Comparison of ENCODE assay signal across 18 cellular contexts in genomic region chr12:39592295-39592694, GRCh38. TPM values are rescaled to one million over a fixed set of nuclear protein-coding genes. Genes with fewer than 3 reads are reported as not detected.
DNase-seq lines count a peak whose midpoint lies in the region; ATAC-seq, FAIRE-seq and TF ChIP-seq lines count a peak whose summit lies in the region.
"Had no signal": no experiment of that assay in that cellular context is flagged by ENCODE, and none has a peak within 500 bp of the region (broad histone marks: within the 10 kb centered on the region; RNA-seq: fewer than 3 reads in every experiment).

No MANE protein-coding gene starts in this region.

- TF ChIP-seq RAD21 in HepG2 (CRISPR knock-in tag; IDR thresholded peaks at IDR 0.05) = no peak

- no peaks in the 10 kb centered on the region for H3K27me3 Mint-ChIP-seq in activated naive CD8-positive, alpha-beta T cell
- H3K27me3 Mint-ChIP-seq in activated naive CD8-positive, alpha-beta T cell treated with anti-CD3 and anti-CD28 coated beads, Interleukin-2, amount 50 U/mL, for 24 hours = no peaks in the 10 kb centered on the region
- H3K27me3 Mint-ChIP-seq in activated naive CD4-positive, alpha-beta T cell treated with anti-CD3 and anti-CD28 coated beads for 36 hours (ENCODE audit: low read depth) = no peaks in the 10 kb centered on the region

- in situ Hi-C loops in HepG2 (cut with HindIII; ENCODE audit: extremely low pct_ligation_motif_present, low pct_unique_long_range_greater_than_20kb) = loop anchor here (25.0 kb wide), 1 partner anchor 520 kb away; the partner anchor contains the start of gene SLC2A13

- no peak overlapping the region for H2AFZ ChIP-seq in HepG2 (ENCODE audit: low read length)

- no peak for DNase-seq in activated naive CD8-positive, alpha-beta T cell treated with anti-CD3 and anti-CD28 coated beads, Interleukin-2, amount 50 U/mL, for 24 hours
- DNase-seq in RWPE2 (ENCODE audit: low spot score) (no peak), HepG2 (ENCODE audit: low spot score) (peak; percentile 57), GM19240 (ENCODE audit: insufficient read length, low spot score) (no peak)
- no peak for DNase-seq in stimulated activated effector memory CD8-positive, alpha-beta T cell treated with anti-CD3 and anti-CD28 coated beads, Interleukin-12 subunit alpha, Interleukin-12 subunit beta, amount 100 ng/mL, for 72 hours (ENCODE audit: low spot score in 2 of 2)
- no peak for DNase-seq in activated naive CD4-positive, alpha-beta T cell treated with anti-CD3 and anti-CD28 coated beads for 36 hours
- DNase-seq: COR-L47, EL, H9, NCI-H146, NCI-H2081 treated with DMSO at 0.1 percent for 48 hours, NCI-H510A treated with DMSO at 0.1 percent for 48 hours, NCI-H82 had no signal

- CTCF ChIA-PET in HepG2 (lab: Yijun Ruan, JAX; ENCODE audit: low intra/inter-chr PET ratio, low total read pairs) = no interaction called here
- CTCF ChIA-PET in activated naive CD4-positive, alpha-beta T cell treated with anti-CD3 and anti-CD28 coated beads for 36 hours (lab: Charles Lee) = interaction anchor here (0.9 to 2.5 kb wide), 2 partner anchors 13 to 27 kb away, joined by 5 to 11 read pairs; partner anchors contain the start of gene ABCD2

- H3K4me3 Mint-ChIP-seq in activated naive CD8-positive, alpha-beta T cell = no peak overlapping the region
- no peak overlapping the region for H3K4me3 Mint-ChIP-seq in activated naive CD8-positive, alpha-beta T cell treated with anti-CD3 and anti-CD28 coated beads, Interleukin-2, amount 50 U/mL, for 24 hours
- no peak overlapping the region for H3K4me3 Mint-ChIP-seq in stimulated activated effector memory CD8-positive, alpha-beta T cell treated with anti-CD3 and anti-CD28 coated beads, Interleukin-12 subunit alpha, Interleukin-12 subunit beta, amount 100 ng/mL, for 72 hours
- no peak overlapping the region for H3K4me3 Mint-ChIP-seq in activated naive CD4-positive, alpha-beta T cell treated with anti-CD3 and anti-CD28 coated beads for 36 hours
- H3K4me3 Mint-ChIP-seq: H9 had no signal

- no peaks in the 10 kb centered on the region for H3K9me3 ChIP-seq in RWPE2 (ENCODE audit: severe bottlenecking)
- no peaks in the 10 kb centered on the region for H3K9me3 ChIP-seq in HepG2 (ENCODE audit: low read length)
- H3K9me3 ChIP-seq: BLaER1 had no signal

- H3K27ac Mint-ChIP-seq in activated naive CD8-positive, alpha-beta T cell = peak overlapping the region; percentile 50
- H3K27ac Mint-ChIP-seq in activated naive CD8-positive, alpha-beta T cell treated with anti-CD3 and anti-CD28 coated beads, Interleukin-2, amount 50 U/mL, for 24 hours = no peak overlapping the region
- no peak overlapping the region for H3K27ac Mint-ChIP-seq in stimulated activated effector memory CD8-positive, alpha-beta T cell treated with anti-CD3 and anti-CD28 coated beads, Interleukin-12 subunit alpha, Interleukin-12 subunit beta, amount 100 ng/mL, for 72 hours
- no peak overlapping the region for H3K27ac Mint-ChIP-seq in activated naive CD4-positive, alpha-beta T cell treated with anti-CD3 and anti-CD28 coated beads for 36 hours
- H3K27ac Mint-ChIP-seq: H9 had no signal

- H3K27me3 ChIP-seq in RWPE2 (ENCODE audit: insufficient read depth, poor library complexity, severe bottlenecking) (no peaks in the 10 kb centered on the region), HepG2 (ENCODE audit: control insufficient read depth in 1 of 2, insufficient read depth in 2 of 2, low read length in 2 of 2) (no peaks in the 10 kb centered on the region)
- H3K27me3 ChIP-seq: BLaER1 had no signal

- ATAC-seq in activated naive CD8-positive, alpha-beta T cell treated with anti-CD3 and anti-CD28 coated beads, Interleukin-2, amount 50 U/mL, for 24 hours = no peak
- ATAC-seq in RWPE2 (ENCODE audit: low read depth) = peak; percentile 45; the same call in 1 of the 3 replicates
- peak; percentile 97 for ATAC-seq in HepG2
- peak; percentile 67 for ATAC-seq in stimulated activated effector memory CD8-positive, alpha-beta T cell treated with anti-CD3 and anti-CD28 coated beads, Interleukin-12 subunit alpha, Interleukin-12 subunit beta, amount 100 ng/mL, for 72 hours
- no peak for ATAC-seq in GM19035 (IDR thresholded peaks at IDR 0.05; ENCODE audit: unreplicated experiment)

- intact Hi-C loops in HepG2 (cut with micrococcal nuclease; ENCODE audit: unreplicated experiment) = no loop called here
- intact Hi-C loops in activated naive CD4-positive, alpha-beta T cell treated with anti-CD3 and anti-CD28 coated beads for 36 hours (cut with micrococcal nuclease) = no loop called here

- H3K4me1 Mint-ChIP-seq in activated naive CD8-positive, alpha-beta T cell (ENCODE audit: low read depth) = peaks cover 20% of the 10 kb centered on the region
- peaks cover 8% of the 10 kb centered on the region for H3K4me1 Mint-ChIP-seq in activated naive CD8-positive, alpha-beta T cell treated with anti-CD3 and anti-CD28 coated beads, Interleukin-2, amount 50 U/mL, for 24 hours
- no peaks in the 10 kb centered on the region for H3K4me1 Mint-ChIP-seq in stimulated activated effector memory CD8-positive, alpha-beta T cell treated with anti-CD3 and anti-CD28 coated beads, Interleukin-12 subunit alpha, Interleukin-12 subunit beta, amount 100 ng/mL, for 72 hours
- peaks cover 27% of the 10 kb centered on the region for H3K4me1 Mint-ChIP-seq in activated naive CD4-positive, alpha-beta T cell treated with anti-CD3 and anti-CD28 coated beads for 36 hours (ENCODE audit: low read depth)
- H3K4me1 Mint-ChIP-seq: H9 had no signal

- no peak overlapping the region for H3K9ac ChIP-seq in HepG2 (ENCODE audit: insufficient read depth, low read depth, low read length)
- H3K9ac ChIP-seq: BLaER1 had no signal

- FAIRE-seq in HepG2 (lab: Jason Lieb, UNC) = no peak
- FAIRE-seq: HTR-8/SVneo had no signal

- H3K4me3 ChIP-seq in RWPE2 (ENCODE audit: severe bottlenecking) = no peak overlapping the region
- H3K4me3 ChIP-seq in HepG2 (replicated peaks in 1 of 3; ENCODE audit: insufficient read depth in 1 of 3, low read depth in 2 of 3, low read length in 3 of 3) = no peak overlapping the region
- H3K4me3 ChIP-seq: BLaER1 had no signal

- BruUV-seq in HepG2 (replicated peaks; lab: Mats Ljungman, UMichigan) = no TSS peak

- H3K27ac ChIP-seq in RWPE2 (ENCODE audit: poor library complexity, severe bottlenecking) (no peak overlapping the region), HepG2 (ENCODE audit: extremely low read length, insufficient read depth, low read length) (no peak overlapping the region)
- H3K27ac ChIP-seq: BLaER1 had no signal

- H3K4me1 ChIP-seq in RWPE2 (ENCODE audit: insufficient read depth, poor library complexity, severe bottlenecking) (no peaks in the 10 kb centered on the region), HepG2 (ENCODE audit: insufficient read depth, low read length) (peaks cover 12% of the 10 kb centered on the region)

- H3K9me3 Mint-ChIP-seq in activated naive CD8-positive, alpha-beta T cell (ENCODE audit: low read depth) = no peaks in the 10 kb centered on the region
- H3K9me3 Mint-ChIP-seq in activated naive CD8-positive, alpha-beta T cell treated with anti-CD3 and anti-CD28 coated beads, Interleukin-2, amount 50 U/mL, for 24 hours = no peaks in the 10 kb centered on the region
- no peaks in the 10 kb centered on the region for H3K9me3 Mint-ChIP-seq in stimulated activated effector memory CD8-positive, alpha-beta T cell treated with anti-CD3 and anti-CD28 coated beads, Interleukin-12 subunit alpha, Interleukin-12 subunit beta, amount 100 ng/mL, for 72 hours
- H3K9me3 Mint-ChIP-seq in activated naive CD4-positive, alpha-beta T cell treated with anti-CD3 and anti-CD28 coated beads for 36 hours = no peaks in the 10 kb centered on the region

- H4K20me1 ChIP-seq in HepG2 (ENCODE audit: insufficient read depth, low read length) = no peaks in the 10 kb centered on the region
- H4K20me1 ChIP-seq: BLaER1 had no signal

- POLR2A ChIA-PET in HepG2 (lab: Yijun Ruan, JAX) = no interaction called here

- no peak overlapping the region for H3K4me2 ChIP-seq in HepG2 (ENCODE audit: low read depth, low read length)
- H3K4me2 ChIP-seq: BLaER1 had no signal

- H3K36me3 Mint-ChIP-seq in activated naive CD8-positive, alpha-beta T cell = peaks cover 7% of the 10 kb centered on the region
- no peaks in the 10 kb centered on the region for H3K36me3 Mint-ChIP-seq in activated naive CD8-positive, alpha-beta T cell treated with anti-CD3 and anti-CD28 coated beads, Interleukin-2, amount 50 U/mL, for 24 hours (ENCODE audit: low read depth)
- peaks cover 12% of the 10 kb centered on the region for H3K36me3 Mint-ChIP-seq in stimulated activated effector memory CD8-positive, alpha-beta T cell treated with anti-CD3 and anti-CD28 coated beads, Interleukin-12 subunit alpha, Interleukin-12 subunit beta, amount 100 ng/mL, for 72 hours
- peaks cover 4% of the 10 kb centered on the region for H3K36me3 Mint-ChIP-seq in activated naive CD4-positive, alpha-beta T cell treated with anti-CD3 and anti-CD28 coated beads for 36 hours (ENCODE audit: low read depth)

- H3K36me3 ChIP-seq in RWPE2 (ENCODE audit: low read depth) = no peaks in the 10 kb centered on the region
- H3K36me3 ChIP-seq in HepG2 (replicated peaks in 1 of 2; ENCODE audit: control insufficient read depth in 1 of 2, insufficient read depth in 2 of 2, low read length in 2 of 2) = no peaks in the 10 kb centered on the region
- H3K36me3 ChIP-seq: BLaER1 had no signal

- no peak for TF ChIP-seq POLR2A in HepG2 (IDR thresholded peaks at IDR 0.05; ENCODE audit: insufficient read depth in 1 of 2, low read depth in 2 of 2, low read length in 2 of 2)

- no peaks in the 10 kb centered on the region for H3K79me2 ChIP-seq in HepG2 (ENCODE audit: insufficient read depth, low read length)

- TF ChIP-seq EP300 in HepG2 (IDR thresholded peaks at IDR 0.05; ENCODE audit: low read depth in 2 of 2, low read length in 2 of 2) = no peak
- no peak for TF ChIP-seq EP300 in HepG2 (CRISPR knock-in tag; IDR thresholded peaks at IDR 0.05; ENCODE audit: borderline replicate concordance)

- TF ChIP-seq CTCF in RWPE2 (IDR thresholded peaks at IDR 0.05; ENCODE audit: poor library complexity, severe bottlenecking) (no peak), HepG2 (CRISPR knock-in tag; IDR thresholded peaks at IDR 0.05) (no peak)

RNA-seq across cellular contexts. Expression of gene ABCD2, which starts 27.3 kb away (rescaled TPM):
- not detected in 2 replicates for total RNA-seq in HepG2 (2016; rRNA removed; fragmentation: Illumina TruSeq; extraction: Trizol)
- not detected in 2 replicates for total RNA-seq in HepG2 (2016; cell fraction: cytosol; rRNA removed; fragmentation: Illumina TruSeq; extraction: Trizol; ENCODE audit: low read depth)
- not detected in 2 replicates for total RNA-seq in HepG2 (2016; cell fraction: insoluble cytoplasmic fraction; rRNA removed; fragmentation: Illumina TruSeq; extraction: Trizol)
- not detected in 2 replicates for total RNA-seq in HepG2 (2016; cell fraction: membrane; rRNA removed; fragmentation: Illumina TruSeq; extraction: Trizol)
- not detected in 2 replicates for total RNA-seq in HepG2 (2016; cell fraction: nucleus; rRNA removed; fragmentation: Illumina TruSeq; extraction: Trizol)
- not detected in 2 replicates for polyA plus RNA-seq in HepG2 (2011; rRNA removed)
- polyA plus RNA-seq in HepG2 (2011; cell fraction: cytosol; rRNA removed) = not detected in 2 replicates
- polyA plus RNA-seq in HepG2 (2011; cell fraction: nucleus; rRNA removed) = not detected in 2 replicates
- polyA plus RNA-seq in HepG2 (2012) = not detected in 2 replicates
- polyA plus RNA-seq in HepG2 (2016; cell fraction: cytosol; fragmentation: Illumina TruSeq; extraction: Trizol; ENCODE audit: low read depth) = not detected in 2 replicates
- polyA plus RNA-seq in HepG2 (2016; cell fraction: insoluble cytoplasmic fraction; fragmentation: Illumina TruSeq; extraction: Trizol; ENCODE audit: low read depth) = not detected in 2 replicates
- not detected in 2 replicates for polyA plus RNA-seq in HepG2 (2016; cell fraction: membrane; fragmentation: Illumina TruSeq; extraction: Trizol; ENCODE audit: low read depth)
- polyA plus RNA-seq in HepG2 (2016; cell fraction: nucleus; fragmentation: Illumina TruSeq; extraction: Trizol; ENCODE audit: insufficient read depth, low read depth) = not detected in 2 replicates
- polyA minus RNA-seq in HepG2 (2011; rRNA and poly(A)+ RNA removed; ENCODE audit: low replicate concordance) = not detected in 2 replicates
- polyA minus RNA-seq in HepG2 (2011; cell fraction: cytosol; rRNA and poly(A)+ RNA removed) = not detected in 2 replicates
- polyA minus RNA-seq in HepG2 (2011; cell fraction: nucleus; rRNA and poly(A)+ RNA removed) = not detected in 2 replicates
- total RNA-seq in activated naive CD4-positive, alpha-beta T cell treated with anti-CD3 and anti-CD28 coated beads for 36 hours = 1 to 10 TPM; 8.6 to 9.1 TPM
- total RNA-seq: A172, H9 had no signal

Comparison
In these comparisons a context has a peak if more than half of its experiments do, and no peak if none do; other contexts are left out.
1. ATAC-seq: peak in RWPE2 (single experiment), HepG2 (single experiment) and stimulated activated effector memory CD8-positive, alpha-beta T cell treated with anti-CD3 and anti-CD28 coated beads, Interleukin-12 subunit alpha, Interleukin-12 subunit beta, amount 100 ng/mL, for 72 hours (single experiment); none in activated naive CD8-positive, alpha-beta T cell treated with anti-CD3 and anti-CD28 coated beads, Interleukin-2, amount 50 U/mL, for 24 hours (single experiment) and GM19035 (single experiment).